In genomic region chr10:75733135-75733890, GRCh38 we compare ENCODE assay signal across 1 cellular context.
TF ChIP-seq lines count a peak whose summit lies in the region.

No MANE protein-coding gene starts in this region.

TF ChIP-seq in HepG2, 621 proteins besides CTCF, POLR2A, EP300 and RAD21 (continued from another document and continues in another):
- no peak for TF ChIP-seq SNAPC4 (CRISPR knock-in tag; IDR thresholded peaks at IDR 0.05)
- peak; percentile 95 for TF ChIP-seq FOXK1 (CRISPR knock-in tag; IDR thresholded peaks at IDR 0.05; ENCODE audit: borderline replicate concordance, low read depth)
- TF ChIP-seq, protein P1, sequence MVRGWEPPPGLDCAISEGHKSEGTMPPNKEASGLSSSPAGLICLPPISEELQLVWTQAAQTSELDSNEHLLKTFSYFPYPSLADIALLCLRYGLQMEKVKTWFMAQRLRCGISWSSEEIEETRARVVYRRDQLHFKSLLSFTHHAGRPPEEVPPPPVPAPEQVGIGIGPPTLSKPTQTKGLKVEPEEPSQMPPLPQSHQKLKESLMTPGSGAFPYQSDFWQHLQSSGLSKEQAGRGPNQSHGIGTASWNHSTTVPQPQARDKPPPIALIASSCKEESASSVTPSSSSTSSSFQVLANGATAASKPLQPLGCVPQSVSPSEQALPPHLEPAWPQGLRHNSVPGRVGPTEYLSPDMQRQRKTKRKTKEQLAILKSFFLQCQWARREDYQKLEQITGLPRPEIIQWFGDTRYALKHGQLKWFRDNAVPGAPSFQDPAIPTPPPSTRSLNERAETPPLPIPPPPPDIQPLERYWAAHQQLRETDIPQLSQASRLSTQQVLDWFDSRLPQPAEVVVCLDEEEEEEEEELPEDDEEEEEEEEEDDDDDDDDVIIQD (CRISPR knock-in tag; IDR thresholded peaks at IDR 0.05; ENCODE audit: low read depth): peak; percentile 95; the same call in 1 of the 2 replicates
- TF ChIP-seq POLR2AphosphoS2 (IDR thresholded peaks at IDR 0.05; ENCODE audit: low read depth, low read length): no peak
- TF ChIP-seq TGIF2 (CRISPR knock-in tag; IDR thresholded peaks at IDR 0.05): peak; percentile 77
- TF ChIP-seq, protein P2, sequence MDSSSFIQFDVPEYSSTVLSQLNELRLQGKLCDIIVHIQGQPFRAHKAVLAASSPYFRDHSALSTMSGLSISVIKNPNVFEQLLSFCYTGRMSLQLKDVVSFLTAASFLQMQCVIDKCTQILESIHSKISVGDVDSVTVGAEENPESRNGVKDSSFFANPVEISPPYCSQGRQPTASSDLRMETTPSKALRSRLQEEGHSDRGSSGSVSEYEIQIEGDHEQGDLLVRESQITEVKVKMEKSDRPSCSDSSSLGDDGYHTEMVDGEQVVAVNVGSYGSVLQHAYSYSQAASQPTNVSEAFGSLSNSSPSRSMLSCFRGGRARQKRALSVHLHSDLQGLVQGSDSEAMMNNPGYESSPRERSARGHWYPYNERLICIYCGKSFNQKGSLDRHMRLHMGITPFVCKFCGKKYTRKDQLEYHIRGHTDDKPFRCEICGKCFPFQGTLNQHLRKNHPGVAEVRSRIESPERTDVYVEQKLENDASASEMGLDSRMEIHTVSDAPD (CRISPR knock-in tag; IDR thresholded peaks at IDR 0.05): peak; percentile 83; the same call in 1 of the 2 replicates
- TF ChIP-seq, protein P3, sequence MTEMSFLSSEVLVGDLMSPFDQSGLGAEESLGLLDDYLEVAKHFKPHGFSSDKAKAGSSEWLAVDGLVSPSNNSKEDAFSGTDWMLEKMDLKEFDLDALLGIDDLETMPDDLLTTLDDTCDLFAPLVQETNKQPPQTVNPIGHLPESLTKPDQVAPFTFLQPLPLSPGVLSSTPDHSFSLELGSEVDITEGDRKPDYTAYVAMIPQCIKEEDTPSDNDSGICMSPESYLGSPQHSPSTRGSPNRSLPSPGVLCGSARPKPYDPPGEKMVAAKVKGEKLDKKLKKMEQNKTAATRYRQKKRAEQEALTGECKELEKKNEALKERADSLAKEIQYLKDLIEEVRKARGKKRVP (CRISPR knock-in tag; IDR thresholded peaks at IDR 0.05): peak in 1 of 2 experiments; percentile 75; a peak in 2 of 4 replicates
- peak; percentile 95 for TF ChIP-seq FOXO1 (CRISPR knock-in tag; IDR thresholded peaks at IDR 0.05)
- no peak for TF ChIP-seq SATB2 (CRISPR knock-in tag; IDR thresholded peaks at IDR 0.05)
- TF ChIP-seq ARNTL (CRISPR knock-in tag; IDR thresholded peaks at IDR 0.05): peak; percentile 56; the same call in 1 of the 2 replicates
- no peak for TF ChIP-seq TEAD2 (CRISPR knock-in tag; IDR thresholded peaks at IDR 0.05)
- peak; percentile 62; the same call in 1 of the 2 replicates for TF ChIP-seq ZNF841 (CRISPR knock-in tag; IDR thresholded peaks at IDR 0.05; ENCODE audit: borderline replicate concordance)
- TF ChIP-seq, protein P4, sequence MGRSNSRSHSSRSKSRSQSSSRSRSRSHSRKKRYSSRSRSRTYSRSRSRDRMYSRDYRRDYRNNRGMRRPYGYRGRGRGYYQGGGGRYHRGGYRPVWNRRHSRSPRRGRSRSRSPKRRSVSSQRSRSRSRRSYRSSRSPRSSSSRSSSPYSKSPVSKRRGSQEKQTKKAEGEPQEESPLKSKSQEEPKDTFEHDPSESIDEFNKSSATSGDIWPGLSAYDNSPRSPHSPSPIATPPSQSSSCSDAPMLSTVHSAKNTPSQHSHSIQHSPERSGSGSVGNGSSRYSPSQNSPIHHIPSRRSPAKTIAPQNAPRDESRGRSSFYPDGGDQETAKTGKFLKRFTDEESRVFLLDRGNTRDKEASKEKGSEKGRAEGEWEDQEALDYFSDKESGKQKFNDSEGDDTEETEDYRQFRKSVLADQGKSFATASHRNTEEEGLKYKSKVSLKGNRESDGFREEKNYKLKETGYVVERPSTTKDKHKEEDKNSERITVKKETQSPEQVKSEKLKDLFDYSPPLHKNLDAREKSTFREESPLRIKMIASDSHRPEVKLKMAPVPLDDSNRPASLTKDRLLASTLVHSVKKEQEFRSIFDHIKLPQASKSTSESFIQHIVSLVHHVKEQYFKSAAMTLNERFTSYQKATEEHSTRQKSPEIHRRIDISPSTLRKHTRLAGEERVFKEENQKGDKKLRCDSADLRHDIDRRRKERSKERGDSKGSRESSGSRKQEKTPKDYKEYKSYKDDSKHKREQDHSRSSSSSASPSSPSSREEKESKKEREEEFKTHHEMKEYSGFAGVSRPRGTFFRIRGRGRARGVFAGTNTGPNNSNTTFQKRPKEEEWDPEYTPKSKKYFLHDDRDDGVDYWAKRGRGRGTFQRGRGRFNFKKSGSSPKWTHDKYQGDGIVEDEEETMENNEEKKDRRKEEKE (IDR thresholded peaks at IDR 0.05): no peak
- TF ChIP-seq TARDBP (CRISPR knock-in tag; IDR thresholded peaks at IDR 0.05): peak; percentile 91
- TF ChIP-seq CENPX (CRISPR knock-in tag; IDR thresholded peaks at IDR 0.05): no peak
- 0 out of 2 replicates have a peak, but pooled peaks have one; percentile 26 for TF ChIP-seq ZNF772 (CRISPR knock-in tag; IDR thresholded peaks at IDR 0.05)
- TF ChIP-seq ZSCAN9 (CRISPR knock-in tag; IDR thresholded peaks at IDR 0.05; ENCODE audit: borderline replicate concordance): peak; percentile 87; the same call in 1 of the 2 replicates
- no peak for TF ChIP-seq SMARCC2 (IDR thresholded peaks at IDR 0.05)
- no peak for TF ChIP-seq ATF7 (IDR thresholded peaks at IDR 0.05)
- no peak; the same call in 1 of the 2 replicates for TF ChIP-seq ATF7 (CRISPR knock-in tag; IDR thresholded peaks at IDR 0.05)
- TF ChIP-seq, protein P5, sequence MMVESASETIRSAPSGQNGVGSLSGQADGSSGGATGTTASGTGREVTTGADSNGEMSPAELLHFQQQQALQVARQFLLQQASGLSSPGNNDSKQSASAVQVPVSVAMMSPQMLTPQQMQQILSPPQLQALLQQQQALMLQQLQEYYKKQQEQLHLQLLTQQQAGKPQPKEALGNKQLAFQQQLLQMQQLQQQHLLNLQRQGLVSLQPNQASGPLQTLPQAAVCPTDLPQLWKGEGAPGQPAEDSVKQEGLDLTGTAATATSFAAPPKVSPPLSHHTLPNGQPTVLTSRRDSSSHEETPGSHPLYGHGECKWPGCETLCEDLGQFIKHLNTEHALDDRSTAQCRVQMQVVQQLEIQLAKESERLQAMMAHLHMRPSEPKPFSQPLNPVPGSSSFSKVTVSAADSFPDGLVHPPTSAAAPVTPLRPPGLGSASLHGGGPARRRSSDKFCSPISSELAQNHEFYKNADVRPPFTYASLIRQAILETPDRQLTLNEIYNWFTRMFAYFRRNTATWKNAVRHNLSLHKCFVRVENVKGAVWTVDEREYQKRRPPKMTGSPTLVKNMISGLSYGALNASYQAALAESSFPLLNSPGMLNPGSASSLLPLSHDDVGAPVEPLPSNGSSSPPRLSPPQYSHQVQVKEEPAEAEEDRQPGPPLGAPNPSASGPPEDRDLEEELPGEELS (CRISPR knock-in tag; IDR thresholded peaks at IDR 0.05): peak; percentile 96
- peak; percentile 70; the same call in 1 of the 2 replicates for TF ChIP-seq JUN (CRISPR knock-in tag; IDR thresholded peaks at IDR 0.05)
- peak; percentile 93 for TF ChIP-seq ZMYM2 (CRISPR knock-in tag; IDR thresholded peaks at IDR 0.05)
- peak; percentile 26; the same call in 1 of the 2 replicates for TF ChIP-seq KLF12 (CRISPR knock-in tag; IDR thresholded peaks at IDR 0.05; ENCODE audit: borderline replicate concordance)
- TF ChIP-seq RFX5 (IDR thresholded peaks at IDR 0.05; ENCODE audit: low read depth, low read length): no peak
- peak; percentile 72; the same call in 1 of the 2 replicates for TF ChIP-seq ZNF556 (CRISPR knock-in tag; IDR thresholded peaks at IDR 0.05; ENCODE audit: borderline replicate concordance)
- no peak; the same call in 1 of the 2 replicates for TF ChIP-seq MXD4 (CRISPR knock-in tag; IDR thresholded peaks at IDR 0.05)
- peak; percentile 100 for TF ChIP-seq FOXA3 (CRISPR knock-in tag; IDR thresholded peaks at IDR 0.05)
- TF ChIP-seq ATF5 (CRISPR knock-in tag; IDR thresholded peaks at IDR 0.05; ENCODE audit: low read depth): no peak
- no peak for TF ChIP-seq SUZ12 (IDR thresholded peaks at IDR 0.05; ENCODE audit: low read depth, low read length)
- TF ChIP-seq MEF2D (CRISPR knock-in tag; IDR thresholded peaks at IDR 0.05): peak; percentile 84
- no peak for TF ChIP-seq E2F1 (CRISPR knock-in tag; IDR thresholded peaks at IDR 0.05)
- peak; percentile 80 for TF ChIP-seq SAP130 (CRISPR knock-in tag; IDR thresholded peaks at IDR 0.05; ENCODE audit: low read depth)
- TF ChIP-seq TFAP4 (IDR thresholded peaks at IDR 0.05; ENCODE audit: borderline replicate concordance, low read depth): peak; percentile 44; the same call in 1 of the 2 replicates
- TF ChIP-seq, protein P6, sequence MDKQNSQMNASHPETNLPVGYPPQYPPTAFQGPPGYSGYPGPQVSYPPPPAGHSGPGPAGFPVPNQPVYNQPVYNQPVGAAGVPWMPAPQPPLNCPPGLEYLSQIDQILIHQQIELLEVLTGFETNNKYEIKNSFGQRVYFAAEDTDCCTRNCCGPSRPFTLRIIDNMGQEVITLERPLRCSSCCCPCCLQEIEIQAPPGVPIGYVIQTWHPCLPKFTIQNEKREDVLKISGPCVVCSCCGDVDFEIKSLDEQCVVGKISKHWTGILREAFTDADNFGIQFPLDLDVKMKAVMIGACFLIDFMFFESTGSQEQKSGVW (CRISPR knock-in tag; IDR thresholded peaks at IDR 0.05; ENCODE audit: borderline replicate concordance): no peak
- TF ChIP-seq PTBP1 (IDR thresholded peaks at IDR 0.05; ENCODE audit: low read depth, low read length, poor library complexity, severe bottlenecking): no peak
- peak; percentile 83; the same call in 1 of the 2 replicates for TF ChIP-seq ESRRA (CRISPR knock-in tag; IDR thresholded peaks at IDR 0.05; ENCODE audit: low read depth)
- TF ChIP-seq HOXA9 (CRISPR knock-in tag; IDR thresholded peaks at IDR 0.05; ENCODE audit: borderline replicate concordance): no peak
